8 cellular contexts compared by ENCODE assay signal in genomic region chr19:45717131-45717982, GRCh38. TPM values are rescaled to one million over a fixed set of nuclear protein-coding genes. Genes with fewer than 3 reads are reported as not detected.
DNase-seq lines count a peak whose midpoint lies in the region; FAIRE-seq and TF ChIP-seq lines count a peak whose summit lies in the region.

No MANE protein-coding gene starts in this region.

- peak overlapping the region; percentile 85 for H3K27ac Mint-ChIP-seq in activated naive CD4-positive, alpha-beta T cell treated with anti-CD3 and anti-CD28 coated beads, Interleukin-2, amount 10 ng/mL, durations not matched to agents 7 days and 5 days

- H3K27me3 Mint-ChIP-seq in activated naive CD4-positive, alpha-beta T cell treated with anti-CD3 and anti-CD28 coated beads, Interleukin-2, amount 10 ng/mL, durations not matched to agents 7 days and 5 days, result no peaks in the 10 kb centered on the region

- in situ Hi-C loops in SK-MEL-5 (cut with HindIII; ENCODE audit: low pct_unique_long_range_greater_than_20kb, low sequenced_read_pairs), result no loop called here

- H2AFZ ChIP-seq in neuron (ENCODE audit: low read depth, low read length), result peak overlapping the region; percentile 6

- H3K4me1 ChIP-seq in neuron (ENCODE audit: insufficient read depth, low read length), result peaks cover 20% of the 10 kb centered on the region

- H3K4me1 Mint-ChIP-seq in activated naive CD4-positive, alpha-beta T cell treated with anti-CD3 and anti-CD28 coated beads, Interleukin-2, amount 10 ng/mL, durations not matched to agents 7 days and 5 days, result peaks cover 38% of the 10 kb centered on the region

- no peaks in the 10 kb centered on the region for H3K9me3 Mint-ChIP-seq in activated naive CD4-positive, alpha-beta T cell treated with anti-CD3 and anti-CD28 coated beads, Interleukin-2, amount 10 ng/mL, durations not matched to agents 7 days and 5 days

- DNase-seq in GM03348 (ENCODE audit: low spot score), result peak; percentile 98
- DNase-seq in HFF-Myc (ENCODE audit: extremely low read depth, low read depth), result peak; percentile 97
- DNase-seq in NAMALWA (ENCODE audit: low spot score), result peak; percentile 99
- peak; percentile 99 for DNase-seq in SK-MEL-5 (ENCODE audit: low read depth, low spot score)
- peak; percentile 99 for DNase-seq in activated naive CD4-positive, alpha-beta T cell treated with anti-CD3 and anti-CD28 coated beads, Interleukin-2, amount 10 ng/mL, durations not matched to agents 7 days and 5 days
- DNase-seq in frontal cortex (ENCODE audit: low spot score in 2 of 2), result peak; percentile 98
- DNase-seq in stromal cell of bone marrow (ENCODE audit: low read depth), result peak; percentile 99

- H3K4me3 Mint-ChIP-seq in activated naive CD4-positive, alpha-beta T cell treated with anti-CD3 and anti-CD28 coated beads, Interleukin-2, amount 10 ng/mL, durations not matched to agents 7 days and 5 days, result peak overlapping the region; percentile 89

- FAIRE-seq in frontal cortex (lab: Jason Lieb, UNC), result peak; percentile 91

- peaks cover 17% of the 10 kb centered on the region for H3K36me3 ChIP-seq in neuron (ENCODE audit: insufficient read depth, low read length)

- peaks cover 30% of the 10 kb centered on the region for H3K36me3 Mint-ChIP-seq in activated naive CD4-positive, alpha-beta T cell treated with anti-CD3 and anti-CD28 coated beads, Interleukin-2, amount 10 ng/mL, durations not matched to agents 7 days and 5 days

- CTCF ChIA-PET in activated naive CD4-positive, alpha-beta T cell treated with anti-CD3 and anti-CD28 coated beads, Interleukin-2, amount 10 ng/mL, durations not matched to agents 7 days and 5 days (lab: Charles Lee), result interaction anchor here (0.6 to 1.9 kb wide), 7 partner anchors 22 to 540 kb away, joined by 3 to 7 read pairs (median 3); partner anchors contain the start of genes QPCTL and SIX5

- H3K4me3 ChIP-seq in HFF-Myc (replicated peaks; ENCODE audit: low read depth, low read length) (peak overlapping the region; percentile 83), neuron (ENCODE audit: low read length) (peak overlapping the region; percentile 76)

- TF ChIP-seq CTCF in HFF-Myc (IDR thresholded peaks at IDR 0.05; ENCODE audit: low read depth, low read length, missing control alignments), result no peak

- no peaks in the 10 kb centered on the region for H3K27me3 ChIP-seq in neuron (ENCODE audit: insufficient read depth, low read length)

- H3K9me3 ChIP-seq in neuron (ENCODE audit: low read length), result no peaks in the 10 kb centered on the region

RNA-seq across cellular contexts. Expression of gene FBXO46, which starts 13.3 kb away (rescaled TPM):
- total RNA-seq in SK-MEL-5 (2014; rRNA removed; shearing (Covaris generic)), result 7.0 and 7.2 TPM in 2 replicates
- 16.3 and 17.0 TPM in 2 replicates for polyA plus RNA-seq in SK-MEL-5 (2015; cell fraction: cytosol; rRNA removed)
- polyA plus RNA-seq in SK-MEL-5 (2015; cell fraction: nucleus; rRNA removed), result 31.5 and 48.8 TPM in 2 replicates
- 13.9 TPM for total RNA-seq in frontal cortex

RNA-seq across cellular contexts. Expression of gene MEIOSIN, which starts 15.9 kb away (rescaled TPM):
- total RNA-seq in SK-MEL-5 (2014; rRNA removed; shearing (Covaris generic)), result 0.37 and 0.45 TPM in 2 replicates
- 1.5 and 1.9 TPM in 2 replicates for polyA plus RNA-seq in SK-MEL-5 (2015; cell fraction: cytosol; rRNA removed)
- polyA plus RNA-seq in SK-MEL-5 (2015; cell fraction: nucleus; rRNA removed), result 0.72 and 0.89 TPM in 2 replicates
- total RNA-seq in frontal cortex, result not detected

RNA-seq across cellular contexts. Expression of gene QPCTL, which starts 24.9 kb away (rescaled TPM):
- total RNA-seq in SK-MEL-5 (2014; rRNA removed; shearing (Covaris generic)), result 10.0 and 14.3 TPM in 2 replicates
- 29.0 and 34.5 TPM in 2 replicates for polyA plus RNA-seq in SK-MEL-5 (2015; cell fraction: cytosol; rRNA removed)
- 32.1 and 81.1 TPM in 2 replicates for polyA plus RNA-seq in SK-MEL-5 (2015; cell fraction: nucleus; rRNA removed)
- total RNA-seq in frontal cortex, result 8.2 TPM

RNA-seq across cellular contexts. Expression of gene SNRPD2, which starts 25.6 kb away (rescaled TPM):
- 480 and 520 TPM in 2 replicates for total RNA-seq in SK-MEL-5 (2014; rRNA removed; shearing (Covaris generic))
- polyA plus RNA-seq in SK-MEL-5 (2015; cell fraction: cytosol; rRNA removed), result 156 and 227 TPM in 2 replicates
- 31.3 and 33.0 TPM in 2 replicates for polyA plus RNA-seq in SK-MEL-5 (2015; cell fraction: nucleus; rRNA removed)
- 157 TPM for total RNA-seq in frontal cortex

RNA-seq across cellular contexts. Expression of gene GIPR, which starts 49.3 kb away (rescaled TPM):
- total RNA-seq in SK-MEL-5 (2014; rRNA removed; shearing (Covaris generic)), result 0.05 TPM in 1 of 2 replicates, not detected in the other
- 0.02 TPM in 1 of 2 replicates, not detected in the other for polyA plus RNA-seq in SK-MEL-5 (2015; cell fraction: cytosol; rRNA removed)
- 1.9 and 4.7 TPM in 2 replicates for polyA plus RNA-seq in SK-MEL-5 (2015; cell fraction: nucleus; rRNA removed)
- 0.41 TPM for total RNA-seq in frontal cortex

Comparison
In these comparisons a context has a peak if more than half of its experiments do, and no peak if none do; other contexts are left out.
1. Peak in every context shown above with its lines: DNase-seq and H3K4me3 ChIP-seq.